9 cellular contexts compared by ENCODE assay signal in genomic region chr17:42774066-42774750, GRCh38. TPM values are rescaled to one million over a fixed set of nuclear protein-coding genes. Genes with fewer than 3 reads are reported as not detected.
A peak's percentile ranks its signal among the peaks of the same experiment; 100 is the strongest.
DNase-seq lines count a peak whose midpoint lies in the region; ATAC-seq and TF ChIP-seq lines count a peak whose summit lies in the region.
"Had no signal": no experiment of that assay in that cellular context is flagged by ENCODE, and none has a peak within 500 bp of the region (broad histone marks: within the 10 kb centered on the region; RNA-seq: fewer than 3 reads in every experiment).

No MANE protein-coding gene starts in this region.

- peak; percentile 30 for DNase-seq in LHCN-M2 (ENCODE audit: low read depth)
- DNase-seq in choroid plexus epithelial cell (ENCODE audit: low read depth), result peak; percentile 41
- DNase-seq in naive B cell, result no peak
- no peak for DNase-seq in SIG-M5 (lab: John Stamatoyannopoulos, UW)
- DNase-seq in NCI-H510A (lab: John Stamatoyannopoulos, UW), result no peak
- DNase-seq in H4 (ENCODE audit: low spot score), result no peak

- no peak overlapping the region for H3K27ac ChIP-seq in BLaER1

- H3K9ac ChIP-seq in BLaER1, result peak overlapping the region; percentile 77; the same call in 1 of the 2 replicates

- no peak for ATAC-seq in naive B cell (ENCODE audit: low read depth in 2 of 2)
- ATAC-seq in GM21515 (IDR thresholded peaks at IDR 0.05; ENCODE audit: unreplicated experiment), result no peak

- peak overlapping the region; percentile 95 to 100 (median 99) for H3K4me3 Mint-ChIP-seq in naive B cell

- H3K27me3 Mint-ChIP-seq in naive B cell, result peaks cover 0 to under 1% (median 0%) of the 10 kb centered on the region in 3 donors

- H3K4me2 ChIP-seq in BLaER1, result peak overlapping the region; percentile 67

- H3K27me3 ChIP-seq in BLaER1, result peaks cover 30% of the 10 kb centered on the region

- H3K27ac Mint-ChIP-seq in naive B cell, result peak overlapping the region in 4 of 6 donors; percentile 98 to 99 (median 98)

- H3K4me1 ChIP-seq in BLaER1, result peaks cover 27% of the 10 kb centered on the region

- H3K36me3 ChIP-seq in BLaER1, result peaks cover 30% of the 10 kb centered on the region

- peaks cover 0 to 4% (median 0%) of the 10 kb centered on the region in 7 donors for H3K9me3 Mint-ChIP-seq in naive B cell

- H4K20me1 ChIP-seq in BLaER1, result 0 out of 2 replicates have a peak, but pooled peaks cover 8% of the 10 kb centered on the region

- no peak for TF ChIP-seq CTCF in choroid plexus epithelial cell (conservative IDR thresholded peaks at IDR 0.05; ENCODE audit: low read depth, low read length)

- H3K4me1 Mint-ChIP-seq in naive B cell, result peaks cover 19 to 35% (median 24%) of the 10 kb centered on the region in 3 donors

- H3K4me3 ChIP-seq in BLaER1, result peak overlapping the region; percentile 72
- H3K4me3 ChIP-seq in choroid plexus epithelial cell (ENCODE audit: low read depth, low read length), result peak overlapping the region; percentile 99

- H3K9me3 ChIP-seq in BLaER1, result no peaks in the 10 kb centered on the region

- H3K36me3 Mint-ChIP-seq in naive B cell, result peaks cover 5 to 16% of the 10 kb centered on the region in 2 donors

RNA-seq across cellular contexts. Expression of gene VPS25, which starts 1.0 kb away (rescaled TPM):
- 67.5 and 71.0 TPM in 2 replicates for total RNA-seq in LHCN-M2 (2014; rRNA removed)
- 97.9 TPM for polyA plus RNA-seq in LHCN-M2 (2012)
- 10 to 100 TPM; 44.3 to 61.0 (median 56.5) TPM for polyA plus RNA-seq in naive B cell (ENCODE audit: low read depth in 6 of 6)
- 85.2 and 95.4 TPM in 2 replicates for total RNA-seq in H4 (2014; rRNA removed; shearing (Covaris generic))

RNA-seq across cellular contexts. Expression of gene WNK4, which starts 6.2 kb away (rescaled TPM):
- not detected in 2 replicates for total RNA-seq in LHCN-M2 (2014; rRNA removed)
- polyA plus RNA-seq in LHCN-M2 (2012), result 0.04 TPM
- polyA plus RNA-seq in naive B cell (ENCODE audit: low read depth in 6 of 6), result under 1 TPM in 1 of 6 donors, not detected in 5; 0.10 TPM
- total RNA-seq in H4 (2014; rRNA removed; shearing (Covaris generic)), result not detected in 2 replicates

RNA-seq across cellular contexts. Expression of gene RAMP2, which starts 13.2 kb away (rescaled TPM):
- total RNA-seq in LHCN-M2 (2014; rRNA removed), result 0.26 and 0.92 TPM in 2 replicates
- 0.44 TPM for polyA plus RNA-seq in LHCN-M2 (2012)
- not detected for polyA plus RNA-seq in naive B cell (ENCODE audit: low read depth in 6 of 6)
- not detected in 2 replicates for total RNA-seq in H4 (2014; rRNA removed; shearing (Covaris generic))

RNA-seq across cellular contexts. Expression of gene COA3, which starts 24.3 kb away (rescaled TPM):
- total RNA-seq in LHCN-M2 (2014; rRNA removed), result 77.6 and 84.1 TPM in 2 replicates
- polyA plus RNA-seq in LHCN-M2 (2012), result 130 TPM
- polyA plus RNA-seq in naive B cell (ENCODE audit: low read depth in 6 of 6), result 100 to 1,000 TPM; 117 to 157 (median 133) TPM
- 124 and 139 TPM in 2 replicates for total RNA-seq in H4 (2014; rRNA removed; shearing (Covaris generic))

RNA-seq across cellular contexts. Expression of gene CNTD1, which starts 24.5 kb away (rescaled TPM):
- total RNA-seq in LHCN-M2 (2014; rRNA removed), result 0.13 TPM in 1 of 2 replicates, not detected in the other
- 0.29 TPM for polyA plus RNA-seq in LHCN-M2 (2012)
- under 1 TPM in 5 of 6 donors, not detected in 1; 0.17 to 0.74 (median 0.70) TPM for polyA plus RNA-seq in naive B cell (ENCODE audit: low read depth in 6 of 6)
- total RNA-seq in H4 (2014; rRNA removed; shearing (Covaris generic)), result not detected in 2 replicates
- total RNA-seq: glomerular endothelial cell had no signal

Comparison
In these comparisons a context has a peak if more than half of its experiments do, and no peak if none do; other contexts are left out.
1. DNase-seq: peak in LHCN-M2 (single experiment) and choroid plexus epithelial cell (single experiment); none in naive B cell (single experiment), SIG-M5 (single experiment), NCI-H510A (single experiment) and H4 (single experiment).